Comparison of ENCODE assay signal across 1 cellular context in the genomic region with DNA sequence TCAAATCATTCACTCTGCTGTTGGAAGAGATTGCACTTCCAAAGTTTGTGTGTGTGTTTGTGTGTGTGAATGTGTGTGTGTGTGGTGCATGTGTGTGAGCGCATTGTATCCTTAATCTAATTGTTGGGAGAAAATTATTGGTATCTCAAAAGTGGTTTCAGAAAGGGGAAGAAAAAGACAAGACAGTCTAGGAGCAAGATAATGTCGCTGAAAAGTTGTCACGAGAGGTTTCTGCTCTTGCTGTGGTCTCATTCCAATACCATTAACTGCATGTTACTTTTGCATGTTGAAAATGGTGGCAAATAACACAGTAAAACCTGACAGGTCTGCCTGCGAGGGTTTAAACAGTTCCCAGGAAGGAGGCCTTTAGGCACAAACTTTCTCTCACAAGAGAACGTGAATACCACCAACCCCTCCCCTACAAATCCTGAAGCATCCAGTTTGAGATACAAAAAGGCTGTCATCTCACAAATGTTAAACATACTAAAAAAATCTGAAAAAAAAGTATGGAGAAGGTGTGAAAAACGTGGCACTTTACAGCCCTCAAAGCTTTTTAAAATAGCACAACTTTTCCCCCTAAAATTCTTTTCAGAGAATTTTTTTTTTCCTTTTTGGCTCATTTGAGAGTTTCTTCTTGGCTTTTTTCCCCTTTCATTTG.
TF ChIP-seq lines count a peak whose summit lies in the region.

No MANE protein-coding gene starts in this region.

TF ChIP-seq in H1, 55 proteins besides CTCF, POLR2A, EP300 and RAD21:
- TF ChIP-seq, protein P1, sequence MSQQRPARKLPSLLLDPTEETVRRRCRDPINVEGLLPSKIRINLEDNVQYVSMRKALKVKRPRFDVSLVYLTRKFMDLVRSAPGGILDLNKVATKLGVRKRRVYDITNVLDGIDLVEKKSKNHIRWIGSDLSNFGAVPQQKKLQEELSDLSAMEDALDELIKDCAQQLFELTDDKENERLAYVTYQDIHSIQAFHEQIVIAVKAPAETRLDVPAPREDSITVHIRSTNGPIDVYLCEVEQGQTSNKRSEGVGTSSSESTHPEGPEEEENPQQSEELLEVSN (IDR thresholded peaks at IDR 0.05): peak; percentile 68; the same call in 1 of the 2 replicates
- no peak for TF ChIP-seq SRF (IDR thresholded peaks at IDR 0.05; ENCODE audit: low read depth, low read length)
